8 cellular contexts compared by ENCODE assay signal in the genomic region with DNA sequence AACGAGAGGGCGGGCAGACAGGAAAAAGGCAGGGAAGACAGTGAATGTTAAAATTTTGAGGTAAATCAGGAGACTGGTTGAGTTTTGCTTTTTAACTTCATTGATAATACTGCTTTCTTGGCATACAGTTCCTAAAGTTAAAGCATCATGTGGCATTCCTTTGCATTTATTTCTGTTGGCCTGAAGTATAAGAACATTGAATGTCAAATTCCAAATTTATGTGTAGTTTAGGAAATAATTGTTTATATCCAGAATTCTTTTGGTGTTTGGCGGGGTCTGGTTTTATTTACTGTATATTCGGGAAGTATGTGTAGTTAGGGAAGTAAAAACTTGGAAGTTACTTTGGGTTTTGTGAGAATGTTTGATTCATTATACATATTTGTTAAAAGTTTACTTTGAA.
DNase-seq lines count a peak whose midpoint lies in the region; ATAC-seq and TF ChIP-seq lines count a peak whose summit lies in the region.

No MANE protein-coding gene starts in this region.

- DNase-seq in activated T-cell treated with anti-CD3 and anti-CD28 coated beads, Interleukin-2, amount 50 U/mL, for 24 hours, result no peak
- no peak for DNase-seq in activated T-cell treated with anti-CD3 and anti-CD28 coated beads for 4 hours
- DNase-seq in astrocyte of the spinal cord (ENCODE audit: low read depth, low spot score), result no peak
- DNase-seq in lower leg skin (ENCODE audit: low spot score in 2 of 2), result no peak
- no peak for DNase-seq in thyroid gland
- DNase-seq in Kasumi-1 (lab: John Stamatoyannopoulos, UW), result no peak
- no peak for DNase-seq in HuH-7.5 (ENCODE audit: low spot score)

- H3K9me3 ChIP-seq in thyroid gland, result no peaks in the 10 kb centered on the region

- intact Hi-C loops in lower leg skin (cut with DNase I; ENCODE audit: low total_unique reads) (no loop called here), thyroid gland (cut with DNase I) (no loop called here)

- H3K9me3 Mint-ChIP-seq in activated T-cell treated with anti-CD3 and anti-CD28 coated beads, Interleukin-2, amount 50 U/mL, for 24 hours, result no peaks in the 10 kb centered on the region

- H3K36me3 Mint-ChIP-seq in activated T-cell treated with anti-CD3 and anti-CD28 coated beads, Interleukin-2, amount 50 U/mL, for 24 hours (ENCODE audit: low read depth), result peaks cover 48% of the 10 kb centered on the region

- no peak for TF ChIP-seq CTCF in astrocyte of the spinal cord (IDR thresholded peaks at IDR 0.05; ENCODE audit: low read depth, low read length)
- no peak for TF ChIP-seq CTCF in lower leg skin (IDR thresholded peaks at IDR 0.05)
- peak in 1 of 6 experiments; percentile 2 for TF ChIP-seq CTCF in thyroid gland (IDR thresholded peaks at IDR 0.05)

- H3K4me1 ChIP-seq in thyroid gland, result peaks cover 33 to 40% of the 10 kb centered on the region in 2 donors

- H3K4me3 ChIP-seq in astrocyte of the spinal cord (ENCODE audit: low read depth, low read length) (peak overlapping the region; percentile 64), lower leg skin (ENCODE audit: low read depth, poor library complexity, severe bottlenecking) (peak overlapping the region; percentile 50), thyroid gland (replicated peaks in 1 of 3) (peak overlapping the region; percentile 65 to 84 (median 70))

- no peak for ATAC-seq in HG03025 (IDR thresholded peaks at IDR 0.05; ENCODE audit: low FRiP score, unreplicated experiment)

- peaks cover 48% of the 10 kb centered on the region for H3K4me1 Mint-ChIP-seq in activated T-cell treated with anti-CD3 and anti-CD28 coated beads, Interleukin-2, amount 50 U/mL, for 24 hours (ENCODE audit: low read depth)

- 2 to 3% methylated on average over 4 of the region's 4 CpGs for WGBS in lower leg skin, 2 donors
- 0 to 3% methylated on average over 4 of the region's 4 CpGs for WGBS in thyroid gland, 2 donors

- H3K27me3 ChIP-seq in thyroid gland, result no peaks in the 10 kb centered on the region

- TF ChIP-seq POLR2A in lower leg skin (IDR thresholded peaks at IDR 0.05) (no peak), thyroid gland (IDR thresholded peaks at IDR 0.05) (no peak)

- peak overlapping the region; percentile 99 to 100 (median 100) for H3K27ac ChIP-seq in thyroid gland

- H3K4me3 Mint-ChIP-seq in activated T-cell treated with anti-CD3 and anti-CD28 coated beads, Interleukin-2, amount 50 U/mL, for 24 hours, result peak overlapping the region; percentile 88

- H3K36me3 ChIP-seq in thyroid gland, result no peaks in the 10 kb centered on the region

- H3K27me3 Mint-ChIP-seq in activated T-cell treated with anti-CD3 and anti-CD28 coated beads, Interleukin-2, amount 50 U/mL, for 24 hours, result no peaks in the 10 kb centered on the region

- peak overlapping the region; percentile 95 for H3K27ac Mint-ChIP-seq in activated T-cell treated with anti-CD3 and anti-CD28 coated beads, Interleukin-2, amount 50 U/mL, for 24 hours

- in situ Hi-C loops in astrocyte of the spinal cord (cut with HindIII; ENCODE audit: low sequenced_read_pairs), result no loop called here
